12 cellular contexts compared by ENCODE assay signal in genomic region chr17:42363767-42364585, GRCh38. TPM values are rescaled to one million over a fixed set of nuclear protein-coding genes. Genes with fewer than 3 reads are reported as not detected.
DNase-seq lines count a peak whose midpoint lies in the region; ATAC-seq, FAIRE-seq and TF ChIP-seq lines count a peak whose summit lies in the region.
"Had no signal": no experiment of that assay in that cellular context is flagged by ENCODE, and none has a peak within 500 bp of the region (broad histone marks: within the 10 kb centered on the region; RNA-seq: fewer than 3 reads in every experiment).

No MANE protein-coding gene starts in this region.

- no peaks in the 10 kb centered on the region for H3K27me3 ChIP-seq in thyroid gland
- H3K27me3 ChIP-seq in HAP-1 (ENCODE audit: low read depth) = no peaks in the 10 kb centered on the region
- no peaks in the 10 kb centered on the region for H3K27me3 ChIP-seq in pancreas

- TF ChIP-seq CTCF in thyroid gland (IDR thresholded peaks at IDR 0.05) (no peak), pancreas (IDR thresholded peaks at IDR 0.05) (no peak)

- FAIRE-seq in pancreas (lab: Jason Lieb, UNC) = no peak
- FAIRE-seq: TTC549 had no signal

- no peak for ATAC-seq in HG03565 (IDR thresholded peaks at IDR 0.05; ENCODE audit: unreplicated experiment)
- ATAC-seq in pancreas = no peak

- TF ChIP-seq POLR2A in thyroid gland (IDR thresholded peaks at IDR 0.05) = no peak

- H3K4me3 ChIP-seq in thyroid gland (replicated peaks in 1 of 3) (no peak overlapping the region), HAP-1 (no peak overlapping the region), pancreas (no peak overlapping the region)

- intact Hi-C loops in thyroid gland (cut with DNase I) (no loop called here), pancreas (cut with DNase I) (no loop called here)

- H3K9me3 ChIP-seq in thyroid gland = no peaks in the 10 kb centered on the region
- H3K9me3 ChIP-seq in HAP-1 = no peaks in the 10 kb centered on the region
- H3K9me3 ChIP-seq in pancreas = no peaks in the 10 kb centered on the region

- H3K36me3 ChIP-seq in thyroid gland = no peaks in the 10 kb centered on the region
- H3K36me3 ChIP-seq in HAP-1 (replicated peaks) = no peaks in the 10 kb centered on the region
- no peaks in the 10 kb centered on the region for H3K36me3 ChIP-seq in pancreas

- H3K4me1 ChIP-seq in thyroid gland (peaks cover 68 to 89% of the 10 kb centered on the region in 2 donors), HAP-1 (peaks cover 53% of the 10 kb centered on the region), pancreas (peaks cover 0 to 28% (median 0%) of the 10 kb centered on the region in 3 donors)

- WGBS in thyroid gland, 2 donors = 37 to 40% methylated on average over 7 of the region's 7 CpGs
- 65 to 74% methylated on average over 7 of the region's 7 CpGs for WGBS in pancreas, 2 donors

- H3K27ac ChIP-seq in thyroid gland = peak overlapping the region; percentile 91 to 96 (median 95)
- no peak overlapping the region for H3K27ac ChIP-seq in pancreas

- peak; percentile 18 for DNase-seq in stimulated activated CD4-positive, alpha-beta T cell treated with anti-CD3 and anti-CD28 coated beads, Interleukin-12 subunit alpha, Interleukin-12 subunit beta, amount 100 ng/mL, for 4 hours
- no peak for DNase-seq in stimulated activated CD4-positive, alpha-beta T cell treated with anti-CD3 and anti-CD28 coated beads, Interleukin-2, amount 100 ng/mL, for 24 hours
- DNase-seq in amniotic epithelial cell (ENCODE audit: low read depth) (peak; percentile 38), kidney glomerular epithelial cell (lab: John Stamatoyannopoulos, UW) (peak; percentile 76), thyroid gland (peak; percentile 70 to 79), HAP-1 (ENCODE audit: low spot score in 2 of 2) (no peak), pancreas (no peak)
- DNase-seq: C1 segment of cervical spinal cord, cerebellar nuclear complex, hypothalamus had no signal

- in situ Hi-C loops in HAP-1 (cut with MboI; ENCODE audit: low sequenced_read_pairs) = no loop called here

RNA-seq across cellular contexts. Expression of gene STAT3, which starts 24.3 kb away (rescaled TPM):
- total RNA-seq in thyroid gland = 100 to 1,000 TPM; 147 to 292 (median 206) TPM
- 100 to 1,000 TPM in 2 of 6 donors, 10 to 100 TPM in 4; 63.3 to 127 (median 78.6) TPM for total RNA-seq in pancreas
- polyA plus RNA-seq in pancreas = 10 to 100 TPM; 37.9 to 42.9 TPM

RNA-seq across cellular contexts. Expression of gene CAVIN1, which starts 59.1 kb away (rescaled TPM):
- 100 to 1,000 TPM; 173 to 199 (median 187) TPM for total RNA-seq in thyroid gland
- 10 to 100 TPM; 11.5 to 42.6 (median 19.6) TPM for total RNA-seq in pancreas
- polyA plus RNA-seq in pancreas = 10 to 100 TPM; 25.2 to 32.9 TPM

Comparison
In these comparisons a context has a peak if more than half of its experiments do, and no peak if none do; other contexts are left out.
1. DNase-seq: peak in stimulated activated CD4-positive, alpha-beta T cell treated with anti-CD3 and anti-CD28 coated beads, Interleukin-12 subunit alpha, Interleukin-12 subunit beta, amount 100 ng/mL, for 4 hours (single experiment), amniotic epithelial cell (single experiment), kidney glomerular epithelial cell (single experiment) and thyroid gland (2 of 2); none in stimulated activated CD4-positive, alpha-beta T cell treated with anti-CD3 and anti-CD28 coated beads, Interleukin-2, amount 100 ng/mL, for 24 hours (0 of 2), HAP-1 (0 of 2) and pancreas (0 of 6).
2. H3K27ac ChIP-seq: peak in thyroid gland (3 of 3); none in pancreas (0 of 4).